ENCODE assay signal across 1 cellular context in the genomic region with DNA sequence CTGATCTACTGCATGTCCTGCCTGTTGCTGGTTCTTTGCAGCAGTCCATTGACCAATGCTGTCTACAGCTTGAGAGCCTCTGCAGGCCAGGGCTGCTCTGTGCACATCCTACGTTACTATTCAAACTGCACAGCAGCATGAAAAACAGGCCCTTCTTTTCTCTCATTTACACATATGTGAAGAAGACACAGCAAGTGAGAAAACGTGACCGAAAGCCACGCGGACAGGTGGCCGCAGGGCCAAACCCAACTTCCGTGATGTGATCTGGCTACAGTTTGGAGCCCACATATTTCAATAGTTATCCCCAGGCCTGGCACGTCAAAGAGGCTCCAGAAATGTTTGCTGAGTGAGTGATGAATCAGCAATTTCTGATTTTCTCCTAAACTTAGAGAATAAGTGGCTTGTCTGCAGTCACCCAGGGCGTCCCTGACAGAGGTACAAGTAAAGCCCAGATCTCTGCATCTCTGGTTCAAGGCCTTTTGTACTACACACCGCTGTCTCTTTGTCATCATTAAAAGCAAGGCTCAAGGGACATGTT.
TF ChIP-seq lines count a peak whose summit lies in the region.

No MANE protein-coding gene starts in this region.

TF ChIP-seq in HepG2, 621 proteins besides CTCF, POLR2A, EP300 and RAD21:
- TF ChIP-seq MAFF (IDR thresholded peaks at IDR 0.05; ENCODE audit: low read depth, low read length): peak; percentile 88
- TF ChIP-seq SYNCRIP (IDR thresholded peaks at IDR 0.05; ENCODE audit: insufficient read depth, low read depth, low read length): no peak
- TF ChIP-seq NFE2L2 (IDR thresholded peaks at IDR 0.05; ENCODE audit: low read length): peak; percentile 13; the same call in 1 of the 2 replicates
- peak; percentile 90 to 94 for TF ChIP-seq MAFK (conservative IDR thresholded peaks at IDR 0.05 in 1 of 2, IDR thresholded peaks at IDR 0.05 in 1 of 2; ENCODE audit: low read length in 2 of 2)
- no peak for TF ChIP-seq BRD4 (CRISPR knock-in tag; IDR thresholded peaks at IDR 0.05)
TF ChIP-seq in HepG2: peak in this region for 3.
